24 cellular contexts compared by ENCODE assay signal in genomic region chr16:31190818-31191444, GRCh38. TPM values are rescaled to one million over a fixed set of nuclear protein-coding genes. Genes with fewer than 3 reads are reported as not detected.
DNase-seq lines count a peak whose midpoint lies in the region; ATAC-seq, FAIRE-seq and TF ChIP-seq lines count a peak whose summit lies in the region.
"Had no signal": no experiment of that assay in that cellular context is flagged by ENCODE, and none has a peak within 500 bp of the region (broad histone marks: within the 10 kb centered on the region; RNA-seq: fewer than 3 reads in every experiment).

No MANE protein-coding gene starts in this region.

- H3K4me1 Mint-ChIP-seq in activated naive CD4-positive, alpha-beta T cell treated with anti-CD3 and anti-CD28 coated beads, Interleukin-2, amount 10 ng/mL, durations not matched to agents 7 days and 5 days, result peaks cover 63% of the 10 kb centered on the region
- peaks cover 73 to 86% (median 73%) of the 10 kb centered on the region in 3 donors for H3K4me1 Mint-ChIP-seq in T-cell
- no peaks in the 10 kb centered on the region for H3K4me1 Mint-ChIP-seq in endodermal cell
- peaks cover 79% of the 10 kb centered on the region for H3K4me1 Mint-ChIP-seq in stimulated activated effector memory CD8-positive, alpha-beta T cell treated with anti-CD3 and anti-CD28 coated beads, Interleukin-12 subunit alpha, Interleukin-12 subunit beta, amount 100 ng/mL, for 72 hours

- no peak overlapping the region for H3K4me3 Mint-ChIP-seq in activated naive CD4-positive, alpha-beta T cell treated with anti-CD3 and anti-CD28 coated beads, Interleukin-2, amount 10 ng/mL, durations not matched to agents 7 days and 5 days
- no peak overlapping the region for H3K4me3 Mint-ChIP-seq in T-cell
- H3K4me3 Mint-ChIP-seq in endodermal cell, result no peak overlapping the region
- no peak overlapping the region for H3K4me3 Mint-ChIP-seq in stimulated activated effector memory CD8-positive, alpha-beta T cell treated with anti-CD3 and anti-CD28 coated beads, Interleukin-12 subunit alpha, Interleukin-12 subunit beta, amount 100 ng/mL, for 72 hours

- no peak for ATAC-seq in T-cell (replicated peaks in 1 of 4)
- no peak for ATAC-seq in stimulated activated effector memory CD8-positive, alpha-beta T cell treated with anti-CD3 and anti-CD28 coated beads, Interleukin-12 subunit alpha, Interleukin-12 subunit beta, amount 100 ng/mL, for 72 hours
- ATAC-seq: esophagus mucosa, left colon, mucosa of descending colon, sciatic nerve had no signal

- no peak for TF ChIP-seq CTCF in endodermal cell (conservative IDR thresholded peaks at IDR 0.05)

- H3K36me3 Mint-ChIP-seq in activated naive CD4-positive, alpha-beta T cell treated with anti-CD3 and anti-CD28 coated beads, Interleukin-2, amount 10 ng/mL, durations not matched to agents 7 days and 5 days, result peaks cover 89% of the 10 kb centered on the region
- H3K36me3 Mint-ChIP-seq in T-cell (peaks cover 81% of the 10 kb centered on the region), endodermal cell (ENCODE audit: low read depth) (peaks cover 96% of the 10 kb centered on the region)
- H3K36me3 Mint-ChIP-seq in stimulated activated effector memory CD8-positive, alpha-beta T cell treated with anti-CD3 and anti-CD28 coated beads, Interleukin-12 subunit alpha, Interleukin-12 subunit beta, amount 100 ng/mL, for 72 hours, result peaks cover 100% of the 10 kb centered on the region

- no peak overlapping the region for H3K4me3 ChIP-seq in endodermal cell (ENCODE audit: low read length)
- H3K4me3 ChIP-seq: dorsolateral prefrontal cortex, mucosa of descending colon, vagina had no signal

- CTCF ChIA-PET in activated naive CD4-positive, alpha-beta T cell treated with anti-CD3 and anti-CD28 coated beads, Interleukin-2, amount 10 ng/mL, durations not matched to agents 7 days and 5 days (lab: Charles Lee), result no interaction called here
- CTCF ChIA-PET in T-cell (lab: Charles Lee), result no interaction called here

- 94 to 98% methylated on average over 15 to 17 of the region's 17 CpGs for WGBS in endodermal cell (ENCODE audit: insufficient coverage in 1 of 2, insufficient read length in 1 of 2), 2 experiments

- FAIRE-seq in frontal cortex (lab: Jason Lieb, UNC), result no peak

- H3K27me3 ChIP-seq in endodermal cell (ENCODE audit: control insufficient read depth, insufficient read depth, low read length, poor library complexity, severe bottlenecking), result no peaks in the 10 kb centered on the region
- H3K27me3 ChIP-seq: dorsolateral prefrontal cortex, vagina had no signal

- POLR2A ChIA-PET in T-cell (lab: Charles Lee), result interaction anchor here in 1 of 2 donors (0.6 kb wide), 1 partner anchor 11 kb away, joined by 3 read pairs; no protein-coding TSS in a partner anchor

- H3K9me3 Mint-ChIP-seq in activated naive CD4-positive, alpha-beta T cell treated with anti-CD3 and anti-CD28 coated beads, Interleukin-2, amount 10 ng/mL, durations not matched to agents 7 days and 5 days, result no peaks in the 10 kb centered on the region
- H3K9me3 Mint-ChIP-seq in T-cell (no peaks in the 10 kb centered on the region), endodermal cell (no peaks in the 10 kb centered on the region)
- H3K9me3 Mint-ChIP-seq in stimulated activated effector memory CD8-positive, alpha-beta T cell treated with anti-CD3 and anti-CD28 coated beads, Interleukin-12 subunit alpha, Interleukin-12 subunit beta, amount 100 ng/mL, for 72 hours, result no peaks in the 10 kb centered on the region

- no peaks in the 10 kb centered on the region for H3K9me3 ChIP-seq in endodermal cell (ENCODE audit: control insufficient read depth, low read length)
- H3K9me3 ChIP-seq: mucosa of descending colon, vagina had no signal

- no peak overlapping the region for H3K27ac ChIP-seq in endodermal cell (ENCODE audit: low read depth, low read length)
- H3K27ac ChIP-seq: dorsolateral prefrontal cortex, vagina had no signal

- no peaks in the 10 kb centered on the region for H3K4me1 ChIP-seq in endodermal cell (ENCODE audit: control insufficient read depth, insufficient read depth, low read length)
- H3K4me1 ChIP-seq: vagina had no signal

- H3K27me3 Mint-ChIP-seq in activated naive CD4-positive, alpha-beta T cell treated with anti-CD3 and anti-CD28 coated beads, Interleukin-2, amount 10 ng/mL, durations not matched to agents 7 days and 5 days, result no peaks in the 10 kb centered on the region
- H3K27me3 Mint-ChIP-seq in T-cell (no peaks in the 10 kb centered on the region), endodermal cell (ENCODE audit: insufficient read depth) (no peaks in the 10 kb centered on the region)

- no peak for DNase-seq in activated naive CD4-positive, alpha-beta T cell treated with anti-CD3 and anti-CD28 coated beads, Interleukin-2, amount 10 ng/mL, durations not matched to agents 7 days and 5 days
- no peak for DNase-seq in activated naive CD4-positive, alpha-beta T cell treated with anti-CD3 and anti-CD28 coated beads, Interleukin-2, amount 50 U/mL, for 16 hours
- DNase-seq in T-cell (no peak), endodermal cell (no peak), dermis blood vessel endothelial cell (no peak), frontal cortex (ENCODE audit: low spot score in 2 of 2) (no peak), NCI-H2227 treated with DMSO at 0.1 percent for 48 hours (lab: John Stamatoyannopoulos, UW) (no peak)
- no peak for DNase-seq in stimulated activated effector memory CD8-positive, alpha-beta T cell treated with anti-CD3 and anti-CD28 coated beads, Interleukin-12 subunit alpha, Interleukin-12 subunit beta, amount 100 ng/mL, for 72 hours (ENCODE audit: low spot score in 2 of 2)
- DNase-seq: activated CD4-positive, CD25-positive, alpha-beta regulatory T cell; dorsolateral prefrontal cortex; HCEC 1CT; left colon; mucosa of descending colon; NCI-H1105; NCI-H2107; NCI-H526; SHP77 treated with DMSO at 0.1 percent for 48 hours had no signal

- peaks cover 100% of the 10 kb centered on the region for H3K36me3 ChIP-seq in endodermal cell (ENCODE audit: control insufficient read depth, insufficient read depth, low read length)

- no peak overlapping the region for H3K9ac ChIP-seq in endodermal cell (ENCODE audit: extremely low read depth, low read length, poor library complexity, severe bottlenecking)

- H3K27ac Mint-ChIP-seq in activated naive CD4-positive, alpha-beta T cell treated with anti-CD3 and anti-CD28 coated beads, Interleukin-2, amount 10 ng/mL, durations not matched to agents 7 days and 5 days, result peak overlapping the region; percentile 58
- peak overlapping the region; percentile 12 to 66 for H3K27ac Mint-ChIP-seq in T-cell
- peak overlapping the region; percentile 79 for H3K27ac Mint-ChIP-seq in endodermal cell
- H3K27ac Mint-ChIP-seq in stimulated activated effector memory CD8-positive, alpha-beta T cell treated with anti-CD3 and anti-CD28 coated beads, Interleukin-12 subunit alpha, Interleukin-12 subunit beta, amount 100 ng/mL, for 72 hours, result peak overlapping the region; percentile 100

RNA-seq across cellular contexts. Expression of gene FUS, which starts 11.0 kb away (rescaled TPM):
- total RNA-seq in T-cell (100 to 1,000 TPM; 410 to 963 (median 434) TPM), endodermal cell (100 to 1,000 TPM; 698 to 827 TPM), dermis blood vessel endothelial cell (68.2 and 71.3 TPM in 2 replicates), frontal cortex (36.3 TPM)
- polyA plus RNA-seq in endodermal cell (2013, experiment 1 of 2), result 472 TPM
- 385 TPM for polyA plus RNA-seq in endodermal cell (2013, experiment 2 of 2)

RNA-seq across cellular contexts. Expression of gene PYCARD, which starts 11.6 kb away (rescaled TPM):
- 10 to 100 TPM; 16.1 to 40.3 (median 33.4) TPM for total RNA-seq in T-cell
- 10 to 100 TPM; 26.3 to 29.8 TPM for total RNA-seq in endodermal cell
- 1.1 TPM for polyA plus RNA-seq in endodermal cell (2013, experiment 1 of 2)
- 0.99 TPM for polyA plus RNA-seq in endodermal cell (2013, experiment 2 of 2)
- total RNA-seq in dermis blood vessel endothelial cell, result 74.5 and 101 TPM in 2 replicates
- 1.6 TPM for total RNA-seq in frontal cortex

RNA-seq across cellular contexts. Expression of gene TRIM72, which starts 23.0 kb away (rescaled TPM):
- total RNA-seq in T-cell, result under 1 TPM in 3 of 5 donors, not detected in 2; 0.03 to 0.09 (median 0.09) TPM
- under 1 TPM; 0.15 to 0.20 TPM for total RNA-seq in endodermal cell
- polyA plus RNA-seq in endodermal cell (2013, experiment 1 of 2), result not detected
- polyA plus RNA-seq in endodermal cell (2013, experiment 2 of 2), result not detected
- total RNA-seq in dermis blood vessel endothelial cell, result not detected in 2 replicates
- total RNA-seq in frontal cortex, result 1.2 TPM
- total RNA-seq: Daoy; glomerular endothelial cell; left colon; osteocyte; T-helper 2 cell treated with Interferon-gamma antibody and Interleukin-4, amounts not matched to agents 100 ng/mL and 5 ng/mL, for 36 hours; vagina had no signal

RNA-seq across cellular contexts. Expression of gene PYDC1, which starts 26.0 kb away (rescaled TPM):
- total RNA-seq in T-cell, result not detected
- total RNA-seq in endodermal cell, result not detected
- polyA plus RNA-seq in endodermal cell (2013, experiment 1 of 2), result not detected
- not detected for polyA plus RNA-seq in endodermal cell (2013, experiment 2 of 2)
- not detected in 2 replicates for total RNA-seq in dermis blood vessel endothelial cell
- total RNA-seq in frontal cortex, result 0.41 TPM
- total RNA-seq: Daoy; esophagus mucosa; glomerular endothelial cell; left colon; mucosa of descending colon; osteocyte; sciatic nerve; T-helper 2 cell treated with Interferon-gamma antibody and Interleukin-4, amounts not matched to agents 100 ng/mL and 5 ng/mL, for 36 hours; vagina had no signal

RNA-seq across cellular contexts. Expression of gene PRSS36, which starts 41.1 kb away (rescaled TPM):
- total RNA-seq in T-cell (1 to 10 TPM in 4 of 5 donors, under 1 TPM in 1; 0.42 to 1.2 (median 1.1) TPM), endodermal cell (under 1 TPM; 0.22 to 0.71 TPM), dermis blood vessel endothelial cell (0.51 TPM in 1 of 2 replicates, not detected in the other), frontal cortex (1.6 TPM)
- 0.46 TPM for polyA plus RNA-seq in endodermal cell (2013, experiment 1 of 2)
- 0.29 TPM for polyA plus RNA-seq in endodermal cell (2013, experiment 2 of 2)
- total RNA-seq: glomerular endothelial cell had no signal

Comparison
In these comparisons a context has a peak if more than half of its experiments do, and no peak if none do; other contexts are left out.
1. H3K27ac Mint-ChIP-seq: peak in every context shown above with its lines; median percentile 100 in stimulated activated effector memory CD8-positive, alpha-beta T cell treated with anti-CD3 and anti-CD28 coated beads, Interleukin-12 subunit alpha, Interleukin-12 subunit beta, amount 100 ng/mL, for 72 hours; 79 in endodermal cell; 58 in activated naive CD4-positive, alpha-beta T cell treated with anti-CD3 and anti-CD28 coated beads, Interleukin-2, amount 10 ng/mL, durations not matched to agents 7 days and 5 days; 39 in T-cell.